In genomic region chr10:85967594-85967993, GRCh38 we compare ENCODE assay signal across 15 cellular contexts.
DNase-seq lines count a peak whose midpoint lies in the region; ATAC-seq and TF ChIP-seq lines count a peak whose summit lies in the region.
"Had no signal": no experiment of that assay in that cellular context is flagged by ENCODE, and none has a peak within 500 bp of the region (broad histone marks: within the 10 kb centered on the region; RNA-seq: fewer than 3 reads in every experiment).

No MANE protein-coding gene starts in this region.

- CTCF ChIA-PET in CD4-positive, alpha-beta T cell (lab: Charles Lee) = no interaction called here

- TF ChIP-seq CTCF in RWPE2 (IDR thresholded peaks at IDR 0.05; ENCODE audit: poor library complexity, severe bottlenecking) (no peak), tibial artery (IDR thresholded peaks at IDR 0.05) (no peak)
- no peak for TF ChIP-seq CTCF in CD4-positive, alpha-beta T cell (IDR thresholded peaks at IDR 0.05)

- H3K9me3 ChIP-seq in RWPE2 (ENCODE audit: severe bottlenecking) = peaks cover 2% of the 10 kb centered on the region
- H3K9me3 ChIP-seq in tibial artery = peaks cover 0 to 6% (median 3%) of the 10 kb centered on the region in 3 donors
- peaks cover 5% of the 10 kb centered on the region for H3K9me3 ChIP-seq in CD4-positive, alpha-beta T cell (ENCODE audit: control insufficient read depth, low read length)
- H3K9me3 ChIP-seq: adrenal gland, Caco-2 had no signal

- H3K27ac ChIP-seq in RWPE2 (ENCODE audit: poor library complexity, severe bottlenecking) (no peak overlapping the region), tibial artery (no peak overlapping the region)
- H3K27ac ChIP-seq in CD4-positive, alpha-beta T cell (ENCODE audit: low read depth, low read length) = no peak overlapping the region
- H3K27ac ChIP-seq: adrenal gland, right atrium auricular region had no signal

- no peak overlapping the region for H3K27ac Mint-ChIP-seq in activated naive CD8-positive, alpha-beta T cell treated with anti-CD3 and anti-CD28 coated beads, Interleukin-2, amount 50 U/mL, for 24 hours
- no peak overlapping the region for H3K27ac Mint-ChIP-seq in activated naive CD8-positive, alpha-beta T cell treated with anti-CD3 and anti-CD28 coated beads for 36 hours
- no peak overlapping the region for H3K27ac Mint-ChIP-seq in CD4-positive, alpha-beta T cell
- H3K27ac Mint-ChIP-seq: activated T-cell treated with anti-CD3 and anti-CD28 coated beads, Interleukin-2, amount 50 U/mL, for 24 hours; immature natural killer cell had no signal

- peak; percentile 63 for ATAC-seq in activated naive CD8-positive, alpha-beta T cell treated with anti-CD3 and anti-CD28 coated beads, Interleukin-2, amount 50 U/mL, for 24 hours
- peak; percentile 43 for ATAC-seq in HG02798 (IDR thresholded peaks at IDR 0.05; ENCODE audit: poor library complexity, unreplicated experiment)
- ATAC-seq in RWPE2 (ENCODE audit: low read depth) = peak; percentile 66; the same call in 2 of the 3 replicates
- ATAC-seq in GM19397 (IDR thresholded peaks at IDR 0.05; ENCODE audit: unreplicated experiment) = no peak
- no peak for ATAC-seq in CD4-positive, alpha-beta T cell (ENCODE audit: poor library complexity)

- peaks cover 29% of the 10 kb centered on the region for H3K9me3 Mint-ChIP-seq in activated naive CD8-positive, alpha-beta T cell treated with anti-CD3 and anti-CD28 coated beads, Interleukin-2, amount 50 U/mL, for 24 hours
- peaks cover 21% of the 10 kb centered on the region for H3K9me3 Mint-ChIP-seq in activated naive CD8-positive, alpha-beta T cell treated with anti-CD3 and anti-CD28 coated beads for 36 hours
- peaks cover 4% of the 10 kb centered on the region for H3K9me3 Mint-ChIP-seq in CD4-positive, alpha-beta T cell

- H3K4me3 ChIP-seq in RWPE2 (ENCODE audit: severe bottlenecking) (no peak overlapping the region), tibial artery (no peak overlapping the region)
- H3K4me3 ChIP-seq: adrenal gland, right atrium auricular region had no signal

- peaks cover 18% of the 10 kb centered on the region for H3K27me3 Mint-ChIP-seq in activated naive CD8-positive, alpha-beta T cell treated with anti-CD3 and anti-CD28 coated beads, Interleukin-2, amount 50 U/mL, for 24 hours
- H3K27me3 Mint-ChIP-seq in activated naive CD8-positive, alpha-beta T cell treated with anti-CD3 and anti-CD28 coated beads for 36 hours = peaks cover 13% of the 10 kb centered on the region
- peaks cover 25% of the 10 kb centered on the region for H3K27me3 Mint-ChIP-seq in CD4-positive, alpha-beta T cell

- POLR2A ChIA-PET in CD4-positive, alpha-beta T cell (lab: Charles Lee) = no interaction called here

- intact Hi-C loops in tibial artery (cut with DNase I; ENCODE audit: low total_unique reads) = no loop called here
- intact Hi-C loops in CD4-positive, alpha-beta T cell (cut with DNase I, micrococcal nuclease) = no loop called here

- no peak overlapping the region for H3K4me3 Mint-ChIP-seq in activated naive CD8-positive, alpha-beta T cell treated with anti-CD3 and anti-CD28 coated beads, Interleukin-2, amount 50 U/mL, for 24 hours
- H3K4me3 Mint-ChIP-seq in activated naive CD8-positive, alpha-beta T cell treated with anti-CD3 and anti-CD28 coated beads for 36 hours = no peak overlapping the region
- no peak overlapping the region for H3K4me3 Mint-ChIP-seq in CD4-positive, alpha-beta T cell
- H3K4me3 Mint-ChIP-seq: activated T-cell treated with anti-CD3 and anti-CD28 coated beads, Interleukin-2, amount 50 U/mL, for 24 hours; immature natural killer cell had no signal

- H3K27me3 ChIP-seq in RWPE2 (ENCODE audit: insufficient read depth, poor library complexity, severe bottlenecking) = no peaks in the 10 kb centered on the region
- H3K27me3 ChIP-seq in tibial artery = no peaks in the 10 kb centered on the region
- peaks cover 3% of the 10 kb centered on the region for H3K27me3 ChIP-seq in CD4-positive, alpha-beta T cell (ENCODE audit: control insufficient read depth, insufficient read depth, low read length)
- H3K27me3 ChIP-seq: adrenal gland, right atrium auricular region had no signal

- no peak for DNase-seq in activated naive CD8-positive, alpha-beta T cell treated with anti-CD3 and anti-CD28 coated beads, Interleukin-2, amount 50 U/mL, for 24 hours
- no peak for DNase-seq in activated naive CD8-positive, alpha-beta T cell treated with anti-CD3 and anti-CD28 coated beads for 36 hours
- no peak for DNase-seq in RWPE2 (ENCODE audit: low spot score)
- no peak for DNase-seq in tibial artery
- DNase-seq in DMS153 (lab: John Stamatoyannopoulos, UW) = no peak
- DNase-seq in CD4-positive, alpha-beta T cell = no peak
- DNase-seq: activated T-cell treated with anti-CD3 and anti-CD28 coated beads, Interleukin-2, amount 50 U/mL, for 24 hours; adrenal gland; Caco-2; immature natural killer cell; NCI-H2171 treated with DMSO at 0.1 percent for 48 hours; SHP77 treated with DMSO at 0.1 percent for 48 hours had no signal

- H3K4me1 ChIP-seq in RWPE2 (ENCODE audit: insufficient read depth, poor library complexity, severe bottlenecking) = no peaks in the 10 kb centered on the region
- no peaks in the 10 kb centered on the region for H3K4me1 ChIP-seq in tibial artery
- H3K4me1 ChIP-seq: adrenal gland, Caco-2, right atrium auricular region had no signal

- no peaks in the 10 kb centered on the region for H3K4me1 Mint-ChIP-seq in activated naive CD8-positive, alpha-beta T cell treated with anti-CD3 and anti-CD28 coated beads, Interleukin-2, amount 50 U/mL, for 24 hours
- no peaks in the 10 kb centered on the region for H3K4me1 Mint-ChIP-seq in activated naive CD8-positive, alpha-beta T cell treated with anti-CD3 and anti-CD28 coated beads for 36 hours
- no peaks in the 10 kb centered on the region for H3K4me1 Mint-ChIP-seq in CD4-positive, alpha-beta T cell (ENCODE audit: low read depth)
- H3K4me1 Mint-ChIP-seq: immature natural killer cell had no signal

- H3K36me3 ChIP-seq in RWPE2 (ENCODE audit: low read depth) (no peaks in the 10 kb centered on the region), tibial artery (no peaks in the 10 kb centered on the region)
- H3K36me3 ChIP-seq: adrenal gland, right atrium auricular region had no signal

- H3K36me3 Mint-ChIP-seq in activated naive CD8-positive, alpha-beta T cell treated with anti-CD3 and anti-CD28 coated beads, Interleukin-2, amount 50 U/mL, for 24 hours (ENCODE audit: low read depth) = peaks cover 4% of the 10 kb centered on the region
- no peaks in the 10 kb centered on the region for H3K36me3 Mint-ChIP-seq in activated naive CD8-positive, alpha-beta T cell treated with anti-CD3 and anti-CD28 coated beads for 36 hours
- no peaks in the 10 kb centered on the region for H3K36me3 Mint-ChIP-seq in CD4-positive, alpha-beta T cell (ENCODE audit: low read depth)
- H3K36me3 Mint-ChIP-seq: immature natural killer cell had no signal

Comparison
In these comparisons a context has a peak if more than half of its experiments do, and no peak if none do; other contexts are left out.
1. ATAC-seq: peak in activated naive CD8-positive, alpha-beta T cell treated with anti-CD3 and anti-CD28 coated beads, Interleukin-2, amount 50 U/mL, for 24 hours (single experiment), HG02798 (single experiment) and RWPE2 (single experiment); none in GM19397 (single experiment) and CD4-positive, alpha-beta T cell (single experiment).